In the genomic region with DNA sequence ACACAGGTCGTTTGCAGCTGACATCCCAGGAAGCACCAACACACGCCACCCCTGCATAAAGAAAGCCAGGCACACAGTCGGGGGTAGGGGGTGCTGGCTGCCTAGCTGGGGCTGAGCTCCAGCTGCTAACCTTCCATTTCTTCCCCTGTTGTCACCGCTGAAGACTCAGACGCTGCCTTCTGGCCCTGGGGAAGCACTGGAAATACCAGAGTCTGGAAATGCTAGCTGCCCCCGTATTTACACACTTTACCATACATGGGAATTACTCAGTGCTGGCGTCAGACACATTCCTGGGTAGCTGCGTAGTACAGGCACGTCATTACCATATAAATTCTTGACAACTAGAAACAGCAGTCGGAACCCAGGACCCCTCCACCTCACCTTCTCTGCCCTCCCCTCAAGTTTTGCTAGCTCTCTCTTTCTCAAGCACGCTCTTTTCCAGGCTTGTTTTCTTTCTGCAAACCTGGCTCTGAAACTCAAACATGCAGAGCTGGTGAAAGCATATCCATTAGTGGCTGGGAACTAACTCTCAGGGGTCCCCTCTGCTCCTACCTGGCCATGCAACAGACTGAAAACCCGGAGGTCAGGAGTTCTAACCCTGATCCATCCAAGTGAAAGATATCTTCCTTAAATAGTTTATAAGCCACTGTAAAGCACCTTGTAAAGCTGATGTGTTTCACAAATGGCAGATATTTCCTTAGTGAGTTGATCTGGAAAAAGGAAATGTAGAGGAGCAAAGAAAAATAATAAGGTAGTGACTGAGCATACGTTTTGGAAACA, we compare ENCODE assay signal across 8 cellular contexts. TPM values are rescaled to one million over a fixed set of nuclear protein-coding genes. Genes with fewer than 3 reads are reported as not detected.
DNase-seq lines count a peak whose midpoint lies in the region; ATAC-seq, FAIRE-seq and TF ChIP-seq lines count a peak whose summit lies in the region.

No MANE protein-coding gene starts in this region.

- no peak overlapping the region; the same call in 1 of the 2 replicates for H3K18ac ChIP-seq in H1 (ENCODE audit: extremely low read depth, low read length)

- POLR2A ChIA-PET in H1 (lab: Charles Lee; ENCODE audit: partially characterized antibody) = interaction anchor here (1.3 to 6.9 kb wide), 7 partner anchors 9 to 127 kb away, joined by 3 to 52 read pairs (median 4); no protein-coding TSS in a partner anchor
- POLR2A ChIA-PET in naive thymus-derived CD8-positive, alpha-beta T cell (lab: Charles Lee) = interaction anchor here (1.3 kb wide), 1 partner anchor 10 kb away, joined by 4 read pairs; no protein-coding TSS in a partner anchor

- H3K9me3 Mint-ChIP-seq in nephron progenitor cell = no peaks in the 10 kb centered on the region
- H3K9me3 Mint-ChIP-seq in activated naive CD4-positive, alpha-beta T cell treated with anti-CD3 and anti-CD28 coated beads, Interleukin-2, amount 50 U/mL, for 72 hours = no peaks in the 10 kb centered on the region
- no peaks in the 10 kb centered on the region for H3K9me3 Mint-ChIP-seq in naive thymus-derived CD8-positive, alpha-beta T cell

- peak overlapping the region; percentile 73; the same call in 1 of the 2 replicates for H4K8ac ChIP-seq in H1 (ENCODE audit: extremely low read depth, insufficient read depth, low read length)

- CTCF ChIA-PET in H1 (lab: Charles Lee; ENCODE audit: partially characterized antibody) = interaction anchor here (0.6 to 27.5 kb wide), 10 partner anchors 8 to 1565 kb away, joined by 3 to 929 read pairs (median 4); a partner anchor contains a TSS

- 25% methylated on average over 13 of the region's 13 CpGs; no CpG with 5 or more reads in 1 of the 2 experiments for WGBS in H1 (ENCODE audit: extremely low coverage in 1 of 2, insufficient coverage in 1 of 2, insufficient read length in 1 of 2, insufficient replicate concordance in 2 of 2, low coverage in 1 of 2, low lambda C conversion rate in 2 of 2, missing lambda C conversion rate in 1 of 2), 2 experiments

- peaks cover 13 to 34% (median 25%) of the 10 kb centered on the region in 4 experiments for H3K4me1 ChIP-seq in H1 (replicated peaks in 1 of 4; ENCODE audit: control insufficient read depth in 3 of 4, insufficient read depth in 4 of 4, low read length in 3 of 4)

- H3K27ac Mint-ChIP-seq in nephron progenitor cell = peak overlapping the region; percentile 98
- H3K27ac Mint-ChIP-seq in activated naive CD4-positive, alpha-beta T cell treated with anti-CD3 and anti-CD28 coated beads, Interleukin-2, amount 50 U/mL, for 72 hours = no peak overlapping the region
- H3K27ac Mint-ChIP-seq in naive thymus-derived CD8-positive, alpha-beta T cell = no peak overlapping the region

- H3K27me3 Mint-ChIP-seq in nephron progenitor cell (ENCODE audit: low read depth, poor library complexity) = peaks cover 11% of the 10 kb centered on the region
- no peaks in the 10 kb centered on the region for H3K27me3 Mint-ChIP-seq in naive thymus-derived CD8-positive, alpha-beta T cell

- H3K23ac ChIP-seq in H1 (ENCODE audit: insufficient read length) = no peak overlapping the region

- H3K27me3 ChIP-seq in H1 (replicated peaks in 1 of 4; ENCODE audit: control insufficient read depth in 3 of 4, extremely low read depth in 1 of 4, insufficient read depth in 3 of 4, low read length in 3 of 4) = peaks cover 3 to 29% (median 20%) of the 10 kb centered on the region in 4 experiments

- H3K23me2 ChIP-seq in H1 (ENCODE audit: low read depth, low read length) = peaks cover 8% of the 10 kb centered on the region

- H3K56ac ChIP-seq in H1 (replicated peaks; ENCODE audit: insufficient read length, low read depth, low read length) = no peak overlapping the region

- H3K4me3 Mint-ChIP-seq in nephron progenitor cell = peak overlapping the region; percentile 3
- no peak overlapping the region for H3K4me3 Mint-ChIP-seq in naive thymus-derived CD8-positive, alpha-beta T cell

- no peak overlapping the region for H4K91ac ChIP-seq in H1 (replicated peaks; ENCODE audit: insufficient read length, low read length)

- peaks cover 75% of the 10 kb centered on the region for H3K4me1 Mint-ChIP-seq in nephron progenitor cell
- H3K4me1 Mint-ChIP-seq in naive thymus-derived CD8-positive, alpha-beta T cell = peaks cover 17 to 49% (median 43%) of the 10 kb centered on the region in 4 donors

- H3K36me3 ChIP-seq in H1 (ENCODE audit: control insufficient read depth in 2 of 4, insufficient read depth in 4 of 4, low read length in 3 of 4) = no peaks in the 10 kb centered on the region

- peak in 1 of 2 experiments; percentile 69; a peak in 1 of 3 replicates for TF ChIP-seq POLR2A in H1 (IDR thresholded peaks at IDR 0.05; ENCODE audit: control extremely low read depth in 1 of 2, low read depth in 2 of 2, low read length in 2 of 2)

- no peak overlapping the region; the same call in 1 of the 2 replicates for H2AK5ac ChIP-seq in H1 (ENCODE audit: low read depth, low read length)

- TF ChIP-seq EP300 in H1 (IDR thresholded peaks at IDR 0.05; ENCODE audit: borderline replicate concordance in 1 of 2, low read depth in 2 of 2, low read length in 2 of 2) = peak in 1 of 2 experiments; percentile 18; a peak in 1 of 3 replicates

- H2BK20ac ChIP-seq in H1 (ENCODE audit: low read length) = 0 out of 2 replicates have a peak overlapping the region, but pooled peaks have one; percentile 44

- no peaks in the 10 kb centered on the region for H4K20me1 ChIP-seq in H1 (replicated peaks in 1 of 2; ENCODE audit: control insufficient read depth in 1 of 2, insufficient read depth in 2 of 2, low read length in 2 of 2)

- H3K14ac ChIP-seq in H1 (ENCODE audit: insufficient read length) = no peak overlapping the region

- H3K79me2 ChIP-seq in H1 (ENCODE audit: control insufficient read depth in 1 of 2, insufficient read depth in 2 of 2, low read length in 2 of 2) = no peaks in the 10 kb centered on the region

- H3K9me3 ChIP-seq in H1 (ENCODE audit: insufficient read depth in 2 of 2, low read depth in 1 of 2, low read length in 1 of 2) = no peaks in the 10 kb centered on the region

- H2BK12ac ChIP-seq in H1 (ENCODE audit: low read depth, low read length) = peak overlapping the region; percentile 41; the same call in 1 of the 2 replicates

- TF ChIP-seq CTCF in H1 (IDR thresholded peaks at IDR 0.05; ENCODE audit: control extremely low read depth in 1 of 3, insufficient read depth in 1 of 3, low read depth in 1 of 3, low read length in 3 of 3) = no peak
- no peak for TF ChIP-seq CTCF in nephron progenitor cell (IDR thresholded peaks at IDR 0.05)

- H3K9ac ChIP-seq in H1 (replicated peaks in 1 of 4; ENCODE audit: extremely low read depth in 1 of 4, low read depth in 3 of 4, low read length in 3 of 4) = peak overlapping the region in 1 of 4 experiments; percentile 58; a peak in 2 of 7 replicates

- no peak overlapping the region for H2BK120ac ChIP-seq in H1 (replicated peaks; ENCODE audit: low read depth, low read length)

- 0 out of 2 replicates have a peak overlapping the region, but pooled peaks have one; percentile 18 for H2AFZ ChIP-seq in H1 (ENCODE audit: low read length)

- no peak overlapping the region for H3K4ac ChIP-seq in H1 (replicated peaks; ENCODE audit: insufficient read length, low read depth, low read length)

- H2BK15ac ChIP-seq in H1 (ENCODE audit: low read length) = 0 out of 2 replicates have a peak overlapping the region, but pooled peaks have one; percentile 40

- no peak for ATAC-seq in activated naive CD4-positive, alpha-beta T cell treated with anti-CD3 and anti-CD28 coated beads, Interleukin-2, amount 50 U/mL, for 72 hours
- ATAC-seq in naive thymus-derived CD8-positive, alpha-beta T cell = no peak

- H3K4me3 ChIP-seq in H1 (ENCODE audit: extremely low read depth in 1 of 4, insufficient read depth in 2 of 4, low read depth in 3 of 4, low read length in 4 of 4) = peak overlapping the region in 2 of 4 experiments; percentile 14 to 20; a peak in 3 of 8 replicates

- peak overlapping the region; percentile 46 for H2BK5ac ChIP-seq in H1 (ENCODE audit: low read depth, low read length)

- no peaks in the 10 kb centered on the region for H3K79me1 ChIP-seq in H1 (ENCODE audit: low read depth, low read length)

- FAIRE-seq in H1 (lab: Jason Lieb, UNC) = no peak

- no peaks in the 10 kb centered on the region for H3K36me3 Mint-ChIP-seq in nephron progenitor cell (ENCODE audit: low read depth)
- peaks cover 0 to 7% of the 10 kb centered on the region in 2 donors for H3K36me3 Mint-ChIP-seq in activated naive CD4-positive, alpha-beta T cell treated with anti-CD3 and anti-CD28 coated beads, Interleukin-2, amount 50 U/mL, for 72 hours
- H3K36me3 Mint-ChIP-seq in naive thymus-derived CD8-positive, alpha-beta T cell = no peaks in the 10 kb centered on the region

- no peak overlapping the region for H4K5ac ChIP-seq in H1 (ENCODE audit: insufficient read length, low read depth, low read length)

- peak overlapping the region; percentile 39; the same call in 1 of the 2 replicates for H3K27ac ChIP-seq in H1 (ENCODE audit: low read depth, low read length)

- DNase-seq in Ammon's horn (ENCODE audit: low spot score) (peak; percentile 53), NCI-H2171 treated with DMSO at 0.1 percent for 48 hours (lab: John Stamatoyannopoulos, UW) (peak; percentile 77), H1 (ENCODE audit: low read depth in 1 of 2, low spot score in 2 of 2) (peak in 1 of 2 experiments; percentile 54), nephron progenitor cell (peak; percentile 40), DMS153 (lab: John Stamatoyannopoulos, UW) (no peak)
- DNase-seq in activated naive CD4-positive, alpha-beta T cell treated with anti-CD3 and anti-CD28 coated beads, Interleukin-2, amount 50 U/mL, for 72 hours (ENCODE audit: low spot score in 2 of 2) = no peak
- no peak for DNase-seq in naive thymus-derived CD8-positive, alpha-beta T cell
- DNase-seq in activated T-cell treated with anti-CD3 and anti-CD28 coated beads, Interleukin-2, amount 50 U/mL, for 48 hours = no peak

- TF ChIP-seq RAD21 in H1 (IDR thresholded peaks at IDR 0.05 in 1 of 2, conservative IDR thresholded peaks at IDR 0.05 in 1 of 2; ENCODE audit: low read depth in 2 of 2, low read length in 2 of 2) = no peak

- peak overlapping the region; percentile 52 to 68 for H3K4me2 ChIP-seq in H1 (ENCODE audit: insufficient read depth in 1 of 2, low read depth in 2 of 2, low read length in 2 of 2)

RNA-seq across cellular contexts. Expression of a gene that starts 3.3 kb away (rescaled TPM):
- 22.3 and 24.1 TPM in 2 replicates for total RNA-seq in H1 (2021; fragmentation: NEBNext Ultra II Directional; extraction: Animal tissue kit (Norgen Biotek cat#: 25700))
- 13.2 and 14.2 TPM in 2 replicates for polyA plus RNA-seq in H1 (2011; rRNA removed)
- 13.4 TPM for polyA plus RNA-seq in H1 (2011; cell fraction: cytosol; rRNA removed)
- 14.7 TPM for polyA plus RNA-seq in H1 (2011; cell fraction: nucleus; rRNA removed)
- polyA plus RNA-seq in H1 (2012, experiment 1 of 2) = 12.4 to 15.0 TPM (median 13.8 TPM) in 4 replicates
- 20.3 TPM for polyA plus RNA-seq in H1 (2012, experiment 2 of 2)
- polyA plus RNA-seq in H1 (2013, experiment 1 of 2) = 15.9 TPM
- 15.4 TPM for polyA plus RNA-seq in H1 (2013, experiment 2 of 2)
- polyA minus RNA-seq in H1 (2011; rRNA and poly(A)+ RNA removed) = 10.5 and 12.6 TPM in 2 replicates
- 9.5 TPM for polyA minus RNA-seq in H1 (2011; cell fraction: cytosol; rRNA and poly(A)+ RNA removed)
- 9.3 TPM for polyA minus RNA-seq in H1 (2011; cell fraction: nucleus; rRNA and poly(A)+ RNA removed)
- 10 to 100 TPM; 13.2 to 57.6 TPM for total RNA-seq in activated naive CD4-positive, alpha-beta T cell treated with anti-CD3 and anti-CD28 coated beads, Interleukin-2, amount 50 U/mL, for 72 hours
- total RNA-seq in naive thymus-derived CD8-positive, alpha-beta T cell = 10 to 100 TPM; 21.8 to 22.4 TPM
- 10 to 100 TPM; 43.3 to 48.2 (median 46.1) TPM for polyA plus RNA-seq in naive thymus-derived CD8-positive, alpha-beta T cell

RNA-seq across cellular contexts. Expression of a gene that starts 34.6 kb away (rescaled TPM):
- 27.5 and 27.7 TPM in 2 replicates for total RNA-seq in H1 (2021; fragmentation: NEBNext Ultra II Directional; extraction: Animal tissue kit (Norgen Biotek cat#: 25700))
- polyA plus RNA-seq in H1 (2011; rRNA removed) = 25.5 and 42.8 TPM in 2 replicates
- 54.2 TPM for polyA plus RNA-seq in H1 (2011; cell fraction: cytosol; rRNA removed)
- polyA plus RNA-seq in H1 (2011; cell fraction: nucleus; rRNA removed) = 49.9 TPM
- 20.2 to 38.8 TPM (median 34.1 TPM) in 4 replicates for polyA plus RNA-seq in H1 (2012, experiment 1 of 2)
- polyA plus RNA-seq in H1 (2012, experiment 2 of 2) = 27.9 TPM
- 10.0 TPM for polyA plus RNA-seq in H1 (2013, experiment 1 of 2)
- polyA plus RNA-seq in H1 (2013, experiment 2 of 2) = 11.0 TPM
- polyA minus RNA-seq in H1 (2011; rRNA and poly(A)+ RNA removed) = 10.2 and 11.8 TPM in 2 replicates
- 26.1 TPM for polyA minus RNA-seq in H1 (2011; cell fraction: cytosol; rRNA and poly(A)+ RNA removed)
- 40.8 TPM for polyA minus RNA-seq in H1 (2011; cell fraction: nucleus; rRNA and poly(A)+ RNA removed)
- 10 to 100 TPM in 1 of 2 donors, 1 to 10 TPM in 1; 5.7 to 13.0 TPM for total RNA-seq in activated naive CD4-positive, alpha-beta T cell treated with anti-CD3 and anti-CD28 coated beads, Interleukin-2, amount 50 U/mL, for 72 hours
- under 1 TPM; 0.55 to 0.60 TPM for total RNA-seq in naive thymus-derived CD8-positive, alpha-beta T cell
- not detected for polyA plus RNA-seq in naive thymus-derived CD8-positive, alpha-beta T cell

RNA-seq across cellular contexts. Expression of a gene that starts 35.3 kb away (rescaled TPM):
- total RNA-seq in H1 (2021; fragmentation: NEBNext Ultra II Directional; extraction: Animal tissue kit (Norgen Biotek cat#: 25700)) = 42.7 and 43.6 TPM in 2 replicates
- polyA plus RNA-seq in H1 (2011; rRNA removed) = 9.9 and 12.2 TPM in 2 replicates
- 6.1 TPM for polyA plus RNA-seq in H1 (2011; cell fraction: cytosol; rRNA removed)
- polyA plus RNA-seq in H1 (2011; cell fraction: nucleus; rRNA removed) = 21.8 TPM
- polyA plus RNA-seq in H1 (2012, experiment 1 of 2) = 18.4 to 24.2 TPM (median 23.3 TPM) in 4 replicates
- polyA plus RNA-seq in H1 (2012, experiment 2 of 2) = 6.4 TPM
- 16.4 TPM for polyA plus RNA-seq in H1 (2013, experiment 1 of 2)
- polyA plus RNA-seq in H1 (2013, experiment 2 of 2) = 14.6 TPM
- polyA minus RNA-seq in H1 (2011; rRNA and poly(A)+ RNA removed) = 23.8 and 26.1 TPM in 2 replicates
- polyA minus RNA-seq in H1 (2011; cell fraction: cytosol; rRNA and poly(A)+ RNA removed) = 24.7 TPM
- 27.6 TPM for polyA minus RNA-seq in H1 (2011; cell fraction: nucleus; rRNA and poly(A)+ RNA removed)
- 1 to 10 TPM in 1 of 2 donors, under 1 TPM in 1; 0.48 to 3.1 TPM for total RNA-seq in activated naive CD4-positive, alpha-beta T cell treated with anti-CD3 and anti-CD28 coated beads, Interleukin-2, amount 50 U/mL, for 72 hours
- total RNA-seq in naive thymus-derived CD8-positive, alpha-beta T cell = 1 to 10 TPM; 2.1 to 3.0 TPM
- 1 to 10 TPM in 1 of 3 donors, under 1 TPM in 2; 0.10 to 1.9 (median 0.41) TPM for polyA plus RNA-seq in naive thymus-derived CD8-positive, alpha-beta T cell

Comparison
In these comparisons a context has a peak if more than half of its experiments do, and no peak if none do; other contexts are left out.
1. DNase-seq: peak in Ammon's horn (single experiment), NCI-H2171 treated with DMSO at 0.1 percent for 48 hours (single experiment) and nephron progenitor cell (single experiment); none in activated naive CD4-positive, alpha-beta T cell treated with anti-CD3 and anti-CD28 coated beads, Interleukin-2, amount 50 U/mL, for 72 hours (0 of 2), DMS153 (single experiment), naive thymus-derived CD8-positive, alpha-beta T cell (0 of 10) and activated T-cell treated with anti-CD3 and anti-CD28 coated beads, Interleukin-2, amount 50 U/mL, for 48 hours (0 of 2).
2. RNA of a gene that starts 34.6 kb away (total RNA-seq): 27.5 to 27.7 TPM in H1 and 5.7 to 13.0 TPM in activated naive CD4-positive, alpha-beta T cell treated with anti-CD3 and anti-CD28 coated beads, Interleukin-2, amount 50 U/mL, for 72 hours; 0.55 to 0.60 TPM in naive thymus-derived CD8-positive, alpha-beta T cell; every median in the first group is over 4 times any median in the second.
3. RNA of a gene that starts 35.3 kb away (total RNA-seq): 42.7 to 43.6 TPM in H1; 0.48 to 3.1 TPM in activated naive CD4-positive, alpha-beta T cell treated with anti-CD3 and anti-CD28 coated beads, Interleukin-2, amount 50 U/mL, for 72 hours and 2.1 to 3.0 TPM in naive thymus-derived CD8-positive, alpha-beta T cell; every median in the first group is over 10 times any median in the second.